Comparison of ENCODE assay signal across 20 cellular contexts in the genomic region with DNA sequence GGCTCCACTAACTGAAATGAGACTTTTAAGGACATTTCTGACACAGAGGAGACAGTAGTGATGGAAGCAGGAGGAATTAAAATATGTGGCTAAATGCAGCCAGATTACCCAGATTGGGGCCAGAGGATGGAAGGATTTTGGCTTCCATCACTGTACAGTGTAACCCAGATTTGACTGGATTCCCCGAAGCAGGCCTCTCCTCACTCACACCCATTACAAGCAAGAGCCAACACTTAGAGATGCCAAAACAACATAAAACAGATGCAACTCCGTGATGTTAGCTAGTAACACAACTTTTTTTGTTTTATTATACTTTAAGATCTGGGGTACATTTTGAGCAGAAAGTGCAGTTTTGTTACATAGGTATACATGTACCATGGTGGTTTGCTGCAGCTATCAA. TPM values are rescaled to one million over a fixed set of nuclear protein-coding genes. Genes with fewer than 3 reads are reported as not detected.
DNase-seq lines count a peak whose midpoint lies in the region; ATAC-seq and TF ChIP-seq lines count a peak whose summit lies in the region.
"Had no signal": no experiment of that assay in that cellular context is flagged by ENCODE, and none has a peak within 500 bp of the region (broad histone marks: within the 10 kb centered on the region; RNA-seq: fewer than 3 reads in every experiment).

No MANE protein-coding gene starts in this region.

- H3K14ac ChIP-seq in mesenchymal stem cell (ENCODE audit: low read length in 2 of 2): no peak overlapping the region

- peaks cover 26% of the 10 kb centered on the region for H3K4me1 ChIP-seq in foreskin keratinocyte
- H3K4me1 ChIP-seq in mesenchymal stem cell (ENCODE audit: control insufficient read depth, insufficient read depth, low read depth, low read length): peaks cover 3% of the 10 kb centered on the region
- H3K4me1 ChIP-seq in upper lobe of right lung: peaks cover 3% of the 10 kb centered on the region
- H3K4me1 ChIP-seq: BLaER1 had no signal

- H2AK5ac ChIP-seq in mesenchymal stem cell (ENCODE audit: low read length, severe bottlenecking): no peak overlapping the region

- H3K4me3 ChIP-seq in mesenchymal stem cell (ENCODE audit: insufficient read depth in 1 of 2, low read depth in 1 of 2, low read length in 2 of 2): no peak overlapping the region
- no peak overlapping the region for H3K4me3 ChIP-seq in upper lobe of right lung
- H3K4me3 ChIP-seq: BLaER1, MG63, SJCRH30 had no signal

- peak overlapping the region in 1 of 2 experiments; percentile 55 for H3K4ac ChIP-seq in mesenchymal stem cell (ENCODE audit: low read depth in 1 of 2, low read length in 2 of 2)

- peak overlapping the region; percentile 59 for H4K8ac ChIP-seq in mesenchymal stem cell (ENCODE audit: low read length)

- WGBS in mesenchymal stem cell: 56% methylated on average over 1 of the region's 2 CpGs

- no peak overlapping the region for H3K23ac ChIP-seq in mesenchymal stem cell (ENCODE audit: low read length in 2 of 2)

- DNase-seq in Right ventricle myocardium superior (no peak), cardiac septum (ENCODE audit: low spot score) (no peak), foreskin keratinocyte (no peak), mesenchymal stem cell (peak; percentile 75), upper lobe of right lung (no peak), retina (no peak)
- no peak for DNase-seq in stimulated activated CD4-positive, alpha-beta T cell treated with anti-CD3 and anti-CD28 coated beads, Interleukin-2, amount 100 ng/mL, for 24 hours
- DNase-seq: 8988T; CD4-positive, CD25-positive, alpha-beta regulatory T cell; KG1; MG63; NCI-H1105 treated with DMSO at 0.1 percent for 48 hours; NCI-H146; NCI-H2029; NCI-H446; NCI-H524 treated with DMSO at 0.1 percent for 48 hours; NCI-H774; SJCRH30 had no signal

- peak overlapping the region in 1 of 2 experiments; percentile 46 for H2BK12ac ChIP-seq in mesenchymal stem cell (ENCODE audit: low read length in 2 of 2)

- peak; percentile 76 for ATAC-seq in Right ventricle myocardium superior (ENCODE audit: poor library complexity)
- ATAC-seq in foreskin keratinocyte: no peak
- ATAC-seq in upper lobe of right lung: peak; percentile 41
- no peak for ATAC-seq in HG02852 (IDR thresholded peaks at IDR 0.05; ENCODE audit: unreplicated experiment)

- H3K27me3 ChIP-seq in foreskin keratinocyte (no peaks in the 10 kb centered on the region), mesenchymal stem cell (ENCODE audit: control insufficient read depth in 1 of 2, insufficient read depth in 1 of 2, low read length in 2 of 2) (peaks cover 0 to 11% of the 10 kb centered on the region in 2 experiments), upper lobe of right lung (no peaks in the 10 kb centered on the region)
- H3K27me3 ChIP-seq: BLaER1, MG63, SJCRH30 had no signal

- H2BK15ac ChIP-seq in mesenchymal stem cell (ENCODE audit: low read depth, poor library complexity, severe bottlenecking): no peak overlapping the region

- peak overlapping the region; percentile 92 for H3K27ac ChIP-seq in foreskin keratinocyte
- no peak overlapping the region for H3K27ac ChIP-seq in mesenchymal stem cell (ENCODE audit: low read length, poor library complexity, severe bottlenecking)
- H3K27ac ChIP-seq in upper lobe of right lung: no peak overlapping the region
- H3K27ac ChIP-seq: BLaER1 had no signal

- no peak overlapping the region for H3K9ac ChIP-seq in mesenchymal stem cell (ENCODE audit: low read length)
- H3K9ac ChIP-seq: BLaER1 had no signal

- H3K4me2 ChIP-seq in mesenchymal stem cell (ENCODE audit: low read length, poor library complexity, severe bottlenecking): no peak overlapping the region
- H3K4me2 ChIP-seq: BLaER1 had no signal

- intact Hi-C loops in Right ventricle myocardium superior (cut with DNase I) (loop anchor here (10.0 kb wide), 1 partner anchor 48 kb away; no protein-coding TSS in a partner anchor), cardiac septum (cut with DNase I) (no loop called here), upper lobe of right lung (cut with DNase I) (no loop called here)

- H3K36me3 ChIP-seq in mesenchymal stem cell (ENCODE audit: control insufficient read depth in 1 of 2, insufficient read depth in 2 of 2, low read depth in 1 of 2, low read length in 2 of 2) (no peaks in the 10 kb centered on the region), upper lobe of right lung (no peaks in the 10 kb centered on the region)
- H3K36me3 ChIP-seq: BLaER1, MG63, SJCRH30 had no signal

- no peak overlapping the region for H2BK120ac ChIP-seq in mesenchymal stem cell (ENCODE audit: low read depth, low read length)

- H2AFZ ChIP-seq in mesenchymal stem cell (ENCODE audit: low read depth, low read length): no peak overlapping the region

- H2BK5ac ChIP-seq in mesenchymal stem cell (ENCODE audit: low read depth, low read length, poor library complexity, severe bottlenecking): no peak overlapping the region

- TF ChIP-seq CTCF in foreskin keratinocyte (conservative IDR thresholded peaks at IDR 0.05): no peak
- TF ChIP-seq CTCF in upper lobe of right lung (IDR thresholded peaks at IDR 0.05): no peak

- H4K91ac ChIP-seq in mesenchymal stem cell (ENCODE audit: low read length): no peak overlapping the region

- H3K9me3 ChIP-seq in mesenchymal stem cell (ENCODE audit: control insufficient read depth, low read length) (no peaks in the 10 kb centered on the region), upper lobe of right lung (no peaks in the 10 kb centered on the region)
- H3K9me3 ChIP-seq: BLaER1, MG63, SJCRH30 had no signal

- no peaks in the 10 kb centered on the region for H3K79me1 ChIP-seq in mesenchymal stem cell (replicated peaks; ENCODE audit: low read length, poor library complexity, severe bottlenecking)

- H3K18ac ChIP-seq in mesenchymal stem cell (ENCODE audit: low read depth in 1 of 2, low read length in 2 of 2): peak overlapping the region; percentile 22 to 64

RNA-seq across cellular contexts. Expression of gene TEK, which starts 17.7 kb away (rescaled TPM):
- total RNA-seq in Right ventricle myocardium superior: 19.1 TPM
- total RNA-seq in cardiac septum: 21.0 TPM
- 0.04 and 0.10 TPM in 2 replicates for total RNA-seq in foreskin keratinocyte
- 0.01 TPM in 1 of 2 replicates, not detected in the other for polyA plus RNA-seq in foreskin keratinocyte
- 84.1 TPM for polyA plus RNA-seq in mesenchymal stem cell (2013, experiment 1 of 2)
- 84.1 TPM for polyA plus RNA-seq in mesenchymal stem cell (2013, experiment 2 of 2)
- total RNA-seq in upper lobe of right lung: 65.6 TPM
- total RNA-seq: CD4-positive, CD25-positive, alpha-beta regulatory T cell had no signal
- polyA plus RNA-seq: CD4-positive, CD25-positive, alpha-beta regulatory T cell had no signal

Comparison
In these comparisons a context has a peak if more than half of its experiments do, and no peak if none do; other contexts are left out.
1. ATAC-seq: peak in Right ventricle myocardium superior (single experiment) and upper lobe of right lung (single experiment); none in foreskin keratinocyte (single experiment) and HG02852 (single experiment).
2. RNA of gene TEK, which starts 17.7 kb away (total RNA-seq): 65.6 TPM in upper lobe of right lung (single experiment), 21.0 TPM in cardiac septum (single experiment) and 19.1 TPM in Right ventricle myocardium superior (single experiment); 0.04 to 0.10 TPM in foreskin keratinocyte; every median in the first group is over 10 times any median in the second.